1 cellular context compared by ENCODE assay signal in genomic region chr4:6706173-6706572, GRCh38.
A peak's percentile ranks its signal among the peaks of the same experiment; 100 is the strongest.
TF ChIP-seq lines count a peak whose summit lies in the region.

No MANE protein-coding gene starts in this region.

TF ChIP-seq in HepG2, 621 proteins besides CTCF, POLR2A, EP300 and RAD21:
- TF ChIP-seq HNF4A (CRISPR knock-in tag; IDR thresholded peaks at IDR 0.05) (no peak), CEBPG (CRISPR knock-in tag; IDR thresholded peaks at IDR 0.05) (peak; percentile 46), ZNF879 (CRISPR knock-in tag; IDR thresholded peaks at IDR 0.05) (no peak), RFXANK (CRISPR knock-in tag; IDR thresholded peaks at IDR 0.05) (no peak), FOXA3 (CRISPR knock-in tag; IDR thresholded peaks at IDR 0.05) (peak; percentile 16; the same call in 1 of the 2 replicates), CEBPB (IDR thresholded peaks at IDR 0.05; ENCODE audit: borderline replicate concordance, low read depth, low read length) (peak; percentile 56; the same call in 1 of the 2 replicates), RBFOX2 (IDR thresholded peaks at IDR 0.05; ENCODE audit: low read depth, low read length) (0 out of 2 replicates have a peak, but pooled peaks have one; percentile 5)
- TF ChIP-seq, protein P1, sequence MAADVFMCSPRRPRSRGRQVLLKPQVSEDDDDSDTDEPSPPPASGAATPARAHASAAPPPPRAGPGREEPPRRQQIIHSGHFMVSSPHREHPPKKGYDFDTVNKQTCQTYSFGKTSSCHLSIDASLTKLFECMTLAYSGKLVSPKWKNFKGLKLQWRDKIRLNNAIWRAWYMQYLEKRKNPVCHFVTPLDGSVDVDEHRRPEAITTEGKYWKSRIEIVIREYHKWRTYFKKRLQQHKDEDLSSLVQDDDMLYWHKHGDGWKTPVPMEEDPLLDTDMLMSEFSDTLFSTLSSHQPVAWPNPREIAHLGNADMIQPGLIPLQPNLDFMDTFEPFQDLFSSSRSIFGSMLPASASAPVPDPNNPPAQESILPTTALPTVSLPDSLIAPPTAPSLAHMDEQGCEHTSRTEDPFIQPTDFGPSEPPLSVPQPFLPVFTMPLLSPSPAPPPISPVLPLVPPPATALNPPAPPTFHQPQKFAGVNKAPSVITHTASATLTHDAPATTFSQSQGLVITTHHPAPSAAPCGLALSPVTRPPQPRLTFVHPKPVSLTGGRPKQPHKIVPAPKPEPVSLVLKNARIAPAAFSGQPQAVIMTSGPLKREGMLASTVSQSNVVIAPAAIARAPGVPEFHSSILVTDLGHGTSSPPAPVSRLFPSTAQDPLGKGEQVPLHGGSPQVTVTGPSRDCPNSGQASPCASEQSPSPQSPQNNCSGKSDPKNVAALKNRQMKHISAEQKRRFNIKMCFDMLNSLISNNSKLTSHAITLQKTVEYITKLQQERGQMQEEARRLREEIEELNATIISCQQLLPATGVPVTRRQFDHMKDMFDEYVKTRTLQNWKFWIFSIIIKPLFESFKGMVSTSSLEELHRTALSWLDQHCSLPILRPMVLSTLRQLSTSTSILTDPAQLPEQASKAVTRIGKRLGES (CRISPR knock-in tag; IDR thresholded peaks at IDR 0.05; ENCODE audit: borderline replicate concordance) = no peak
